ENCODE assay signal across 9 cellular contexts in genomic region chr1:55718758-55719671, GRCh38.
DNase-seq lines count a peak whose midpoint lies in the region; ATAC-seq, FAIRE-seq and TF ChIP-seq lines count a peak whose summit lies in the region.
"Had no signal": no experiment of that assay in that cellular context is flagged by ENCODE, and none has a peak within 500 bp of the region (broad histone marks: within the 10 kb centered on the region; RNA-seq: fewer than 3 reads in every experiment).

No MANE protein-coding gene starts in this region.

- peak; percentile 3 for TF ChIP-seq CTCF in cardiac fibroblast (IDR thresholded peaks at IDR 0.05; ENCODE audit: low read depth, low read length)
- no peak for TF ChIP-seq CTCF in HepG2 (CRISPR knock-in tag; IDR thresholded peaks at IDR 0.05)
- TF ChIP-seq CTCF in type B pancreatic cell (conservative IDR thresholded peaks at IDR 0.05) = no peak

- peak; percentile 85 for ATAC-seq in HepG2

- DNase-seq in HuH-7 (ENCODE audit: low spot score) = peak; percentile 17
- peak; percentile 99 to 100 for DNase-seq in cardiac fibroblast (ENCODE audit: low read depth in 2 of 2)
- peak; percentile 73 for DNase-seq in HepG2 (ENCODE audit: low spot score)
- DNase-seq in type B pancreatic cell (ENCODE audit: extremely low spot score, unreplicated experiment) = no peak
- DNase-seq in NCI-H1930 (lab: John Stamatoyannopoulos, UW) = no peak
- DNase-seq in HAP-1 (ENCODE audit: low spot score in 2 of 2) = no peak
- no peak for DNase-seq in retina
- no peak for DNase-seq in NCI-H524 (lab: John Stamatoyannopoulos, UW)
- DNase-seq: stimulated activated CD4-positive, alpha-beta T cell treated with anti-CD3 and anti-CD28 coated beads, Interleukin-1b, Interleukin-23, amount 100 ng/mL, for 48 hours had no signal

- no peak for TF ChIP-seq POLR2A in HepG2 (IDR thresholded peaks at IDR 0.05; ENCODE audit: insufficient read depth in 1 of 2, low read depth in 2 of 2, low read length in 2 of 2)

- H3K36me3 ChIP-seq in HepG2 (replicated peaks in 1 of 2; ENCODE audit: control insufficient read depth in 1 of 2, insufficient read depth in 2 of 2, low read length in 2 of 2) = no peaks in the 10 kb centered on the region
- H3K36me3 ChIP-seq in HAP-1 (replicated peaks) = no peaks in the 10 kb centered on the region

- no peak overlapping the region for H3K9ac ChIP-seq in HepG2 (ENCODE audit: insufficient read depth, low read depth, low read length)

- no peak overlapping the region for H3K4me3 Mint-ChIP-seq in type B pancreatic cell

- H3K27ac Mint-ChIP-seq in type B pancreatic cell = peak overlapping the region; percentile 2

- TF ChIP-seq EP300 in HepG2 (IDR thresholded peaks at IDR 0.05; ENCODE audit: low read depth in 2 of 2, low read length in 2 of 2) (peak in 1 of 2 experiments; percentile 44; a peak in 2 of 4 replicates), HepG2 (CRISPR knock-in tag; IDR thresholded peaks at IDR 0.05; ENCODE audit: borderline replicate concordance) (no peak)

- H2AFZ ChIP-seq in HepG2 (ENCODE audit: low read length) = no peak overlapping the region

- H3K4me3 ChIP-seq in cardiac fibroblast (replicated peaks in 1 of 2; ENCODE audit: low read depth in 2 of 2, low read length in 2 of 2) = no peak overlapping the region
- no peak overlapping the region; a peak in 1 of 6 replicates for H3K4me3 ChIP-seq in HepG2 (replicated peaks in 1 of 3; ENCODE audit: insufficient read depth in 1 of 3, low read depth in 2 of 3, low read length in 3 of 3)
- H3K4me3 ChIP-seq in HAP-1 = no peak overlapping the region

- H3K27ac ChIP-seq in HepG2 (ENCODE audit: extremely low read length, insufficient read depth, low read length) = no peak overlapping the region

- WGBS in HepG2 (ENCODE audit: low lambda C conversion rate) = 24% methylated on average over 3 of the region's 7 CpGs

- peaks cover 33% of the 10 kb centered on the region for H3K4me1 Mint-ChIP-seq in type B pancreatic cell (ENCODE audit: unreplicated experiment)

- H3K9me3 Mint-ChIP-seq in type B pancreatic cell = peaks cover 13% of the 10 kb centered on the region

- intact Hi-C loops in HepG2 (cut with micrococcal nuclease; ENCODE audit: unreplicated experiment) = no loop called here

- no TSS peak for BruUV-seq in HepG2 (replicated peaks; lab: Mats Ljungman, UMichigan)

- H3K79me2 ChIP-seq in HepG2 (ENCODE audit: insufficient read depth, low read length) = no peaks in the 10 kb centered on the region

- no peak for TF ChIP-seq RAD21 in HepG2 (CRISPR knock-in tag; IDR thresholded peaks at IDR 0.05)

- H4K20me1 ChIP-seq in HepG2 (ENCODE audit: insufficient read depth, low read length) = no peaks in the 10 kb centered on the region

- FAIRE-seq in HepG2 (lab: Jason Lieb, UNC) = peak; percentile 34

- H3K36me3 Mint-ChIP-seq in type B pancreatic cell = no peaks in the 10 kb centered on the region

- peak overlapping the region; percentile 48 for H3K4me2 ChIP-seq in HepG2 (ENCODE audit: low read depth, low read length)

- no peaks in the 10 kb centered on the region for H3K9me3 ChIP-seq in HepG2 (ENCODE audit: low read length)
- H3K9me3 ChIP-seq in HAP-1 = no peaks in the 10 kb centered on the region

- CTCF ChIA-PET in HepG2 (lab: Yijun Ruan, JAX; ENCODE audit: low intra/inter-chr PET ratio, low total read pairs) = no interaction called here

- H3K27me3 ChIP-seq in HepG2 (ENCODE audit: control insufficient read depth in 1 of 2, insufficient read depth in 2 of 2, low read length in 2 of 2) (no peaks in the 10 kb centered on the region), HAP-1 (ENCODE audit: low read depth) (no peaks in the 10 kb centered on the region)

- peaks cover 3% of the 10 kb centered on the region for H3K27me3 Mint-ChIP-seq in type B pancreatic cell

- peaks cover 25% of the 10 kb centered on the region for H3K4me1 ChIP-seq in HepG2 (ENCODE audit: insufficient read depth, low read length)
- no peaks in the 10 kb centered on the region for H3K4me1 ChIP-seq in HAP-1

- POLR2A ChIA-PET in HepG2 (lab: Yijun Ruan, JAX) = interaction anchor here (0.7 to 1.6 kb wide), 6 partner anchors 10 to 789 kb away, joined by 3 to 11 read pairs (median 3); no protein-coding TSS in a partner anchor

- in situ Hi-C loops in HepG2 (cut with HindIII; ENCODE audit: extremely low pct_ligation_motif_present, low pct_unique_long_range_greater_than_20kb) = no loop called here
- in situ Hi-C loops in HAP-1 (cut with MboI; ENCODE audit: low sequenced_read_pairs) = no loop called here

TF ChIP-seq in HepG2, 621 proteins besides CTCF, POLR2A, EP300 and RAD21 (continues in another document):
- TF ChIP-seq NAIF1 (CRISPR knock-in tag; IDR thresholded peaks at IDR 0.05; ENCODE audit: borderline replicate concordance) = no peak
- TF ChIP-seq ZNF841 (CRISPR knock-in tag; IDR thresholded peaks at IDR 0.05; ENCODE audit: borderline replicate concordance) = no peak
- TF ChIP-seq ZNF362 (CRISPR knock-in tag; IDR thresholded peaks at IDR 0.05; ENCODE audit: borderline replicate concordance) = 0 out of 2 replicates have a peak, but pooled peaks have one; percentile 18
- no peak for TF ChIP-seq NCOR1 (IDR thresholded peaks at IDR 0.05; ENCODE audit: borderline replicate concordance, low read length)
- TF ChIP-seq MYNN (CRISPR knock-in tag; IDR thresholded peaks at IDR 0.05; ENCODE audit: low read depth) = no peak
- no peak for TF ChIP-seq DPF2 (CRISPR knock-in tag; IDR thresholded peaks at IDR 0.05; ENCODE audit: borderline replicate concordance, low read depth)
- TF ChIP-seq ZNF282 (IDR thresholded peaks at IDR 0.05; ENCODE audit: partially characterized antibody) = no peak
- TF ChIP-seq CEBPZ (IDR thresholded peaks at IDR 0.05; ENCODE audit: low read length) = no peak
- no peak for TF ChIP-seq ZNF773 (CRISPR knock-in tag; IDR thresholded peaks at IDR 0.05; ENCODE audit: borderline replicate concordance)
- TF ChIP-seq GATA4 (IDR thresholded peaks at IDR 0.05; ENCODE audit: borderline replicate concordance, low read depth) = no peak
- TF ChIP-seq CEBPG (CRISPR knock-in tag; IDR thresholded peaks at IDR 0.05) = peak; percentile 5
- TF ChIP-seq BRD4 (CRISPR knock-in tag; IDR thresholded peaks at IDR 0.05) = no peak
- no peak for TF ChIP-seq ZNF605 (CRISPR knock-in tag; IDR thresholded peaks at IDR 0.05)
- TF ChIP-seq NR2F1 (CRISPR knock-in tag; IDR thresholded peaks at IDR 0.05) = peak; percentile 13 to 54; a peak in 2 of 4 replicates
- TF ChIP-seq ZNF556 (CRISPR knock-in tag; IDR thresholded peaks at IDR 0.05; ENCODE audit: borderline replicate concordance) = no peak
- TF ChIP-seq ZNF121 (CRISPR knock-in tag; IDR thresholded peaks at IDR 0.05) = no peak
- TF ChIP-seq MXD4 (CRISPR knock-in tag; IDR thresholded peaks at IDR 0.05) = no peak
- no peak for TF ChIP-seq ZNF615 (CRISPR knock-in tag; IDR thresholded peaks at IDR 0.05; ENCODE audit: borderline replicate concordance)
- TF ChIP-seq TOE1 (CRISPR knock-in tag; IDR thresholded peaks at IDR 0.05) = no peak
- no peak for TF ChIP-seq GATAD1 (CRISPR knock-in tag; IDR thresholded peaks at IDR 0.05)
- no peak for TF ChIP-seq BCL6 (CRISPR knock-in tag; IDR thresholded peaks at IDR 0.05)

Comparison
In these comparisons a context has a peak if more than half of its experiments do, and no peak if none do; other contexts are left out.
1. DNase-seq: peak in HuH-7 (single experiment), cardiac fibroblast (2 of 2) and HepG2 (single experiment); none in type B pancreatic cell (single experiment), NCI-H1930 (0 of 2), HAP-1 (0 of 2), retina (single experiment) and NCI-H524 (0 of 2).